Comparison of ENCODE assay signal across 24 cellular contexts in genomic region chr2:30356061-30356460, GRCh38.
DNase-seq lines count a peak whose midpoint lies in the region; ATAC-seq and TF ChIP-seq lines count a peak whose summit lies in the region.
"Had no signal": no experiment of that assay in that cellular context is flagged by ENCODE, and none has a peak within 500 bp of the region (broad histone marks: within the 10 kb centered on the region; RNA-seq: fewer than 3 reads in every experiment).

No MANE protein-coding gene starts in this region.

- H3K4ac ChIP-seq in IMR-90 (ENCODE audit: low read depth, low read length), result no peak overlapping the region

- no peak overlapping the region for H3K9ac ChIP-seq in IMR-90 (ENCODE audit: low read depth, low read length)

- no peaks in the 10 kb centered on the region for H3K9me3 ChIP-seq in IMR-90 (ENCODE audit: control insufficient read depth, insufficient read depth, low read length)
- H3K9me3 ChIP-seq: A549, HAP-1, MG63, SJSA1 had no signal

- no peak overlapping the region for H4K5ac ChIP-seq in IMR-90 (ENCODE audit: low read depth, low read length)

- H3K56ac ChIP-seq in IMR-90 (ENCODE audit: extremely low read depth, insufficient read depth, low read length), result no peak overlapping the region

- H3K18ac ChIP-seq in IMR-90 (ENCODE audit: low read depth, low read length), result no peak overlapping the region

- no peak for TF ChIP-seq RAD21 in IMR-90 (IDR thresholded peaks at IDR 0.05; ENCODE audit: low read length)

- no peak overlapping the region for H3K4me3 Mint-ChIP-seq in activated CD4-positive, alpha-beta memory T cell treated with anti-CD3 and anti-CD28 coated beads, Interleukin-2, amount 10 ng/mL, durations not matched to agents 7 days and 5 days
- H3K4me3 Mint-ChIP-seq: CD4-positive, alpha-beta memory T cell had no signal

- no peaks in the 10 kb centered on the region for H3K9me3 Mint-ChIP-seq in activated CD4-positive, alpha-beta memory T cell treated with anti-CD3 and anti-CD28 coated beads, Interleukin-2, amount 10 ng/mL, durations not matched to agents 7 days and 5 days
- H3K9me3 Mint-ChIP-seq: CD4-positive, alpha-beta memory T cell; HFFc6 had no signal

- peaks cover 6% of the 10 kb centered on the region; the same call in 1 of the 2 replicates for H3K9me1 ChIP-seq in IMR-90 (ENCODE audit: insufficient read depth, low read length)

- H3K36me3 Mint-ChIP-seq in activated CD4-positive, alpha-beta memory T cell treated with anti-CD3 and anti-CD28 coated beads, Interleukin-2, amount 10 ng/mL, durations not matched to agents 7 days and 5 days (ENCODE audit: low read depth), result no peaks in the 10 kb centered on the region
- H3K36me3 Mint-ChIP-seq: CD4-positive, alpha-beta memory T cell had no signal

- H2BK15ac ChIP-seq in IMR-90 (ENCODE audit: low read depth, low read length), result peak overlapping the region; percentile 30; the same call in 1 of the 3 replicates

- H3K4me3 ChIP-seq in AG10803 (ENCODE audit: low read length) (no peak overlapping the region), IMR-90 (ENCODE audit: insufficient read depth, low read depth, low read length) (no peak overlapping the region)
- H3K4me3 ChIP-seq: A549, HAP-1, MG63, SJSA1 had no signal

- ATAC-seq in IMR-90 (ENCODE audit: low read depth), result no peak
- ATAC-seq: A549 had no signal

- no peak overlapping the region for H2AK9ac ChIP-seq in IMR-90 (replicated peaks; ENCODE audit: low read depth, low read length, poor library complexity)

- no peaks in the 10 kb centered on the region for H3K27me3 ChIP-seq in IMR-90 (ENCODE audit: control insufficient read depth, insufficient read depth, low read length)
- H3K27me3 ChIP-seq: MG63, SJSA1 had no signal

- TF ChIP-seq CTCF in AG10803 (conservative IDR thresholded peaks at IDR 0.05; ENCODE audit: low read length) (no peak), IMR-90 (conservative IDR thresholded peaks at IDR 0.05; ENCODE audit: low read depth, low read length) (no peak)

- H3K4me2 ChIP-seq in IMR-90 (ENCODE audit: low read depth, low read length), result no peak overlapping the region
- H3K4me2 ChIP-seq: A549 had no signal

- intact Hi-C loops in IMR-90 (cut with micrococcal nuclease), result no loop called here

- DNase-seq in AG10803 (ENCODE audit: low read depth), result peak; percentile 50
- DNase-seq in IMR-90, result no peak
- peak; percentile 38 for DNase-seq in iris pigment epithelial cell (ENCODE audit: low read depth)
- peak; percentile 35 for DNase-seq in renal cortical epithelial cell (ENCODE audit: low read depth)
- no peak for DNase-seq in hippocampal formation (lab: John Stamatoyannopoulos, UW)
- DNase-seq in OCI-M2 (lab: John Stamatoyannopoulos, UW; ENCODE audit: unreplicated experiment), result no peak
- no peak for DNase-seq in activated CD4-positive, alpha-beta memory T cell treated with anti-CD3 and anti-CD28 coated beads, Interleukin-2, amount 10 ng/mL, durations not matched to agents 7 days and 5 days
- DNase-seq: C1 segment of cervical spinal cord; CD4-positive, alpha-beta memory T cell; COR-L47; DMS53; GOT3; HFFc6; KBM-7; MG63; NCI-H2029; NCI-H446; NCI-H524 treated with DMSO at 0.1 percent for 48 hours; NCI-H774; Right ventricle myocardium superior; RPMI8226 had no signal

- H3K4me1 ChIP-seq in IMR-90 (ENCODE audit: control insufficient read depth, insufficient read depth, low read length), result peaks cover 22% of the 10 kb centered on the region
- H3K4me1 ChIP-seq: A549, HAP-1 had no signal

- no peaks in the 10 kb centered on the region for H3K36me3 ChIP-seq in IMR-90 (ENCODE audit: control insufficient read depth, insufficient read depth, low read length)
- H3K36me3 ChIP-seq: HAP-1, MG63, SJSA1 had no signal

- dilution Hi-C loops in IMR-90 (cut with HindIII; ENCODE audit: low sequenced_read_pairs, unreplicated experiment), result no loop called here

- H4K8ac ChIP-seq in IMR-90 (ENCODE audit: low read depth in 2 of 2, low read length in 2 of 2), result no peak overlapping the region

- POLR2A ChIA-PET in IMR-90 (lab: Charles Lee; ENCODE audit: unreplicated experiment), result no interaction called here
- POLR2A ChIA-PET in activated CD4-positive, alpha-beta memory T cell treated with anti-CD3 and anti-CD28 coated beads, Interleukin-2, amount 10 ng/mL, durations not matched to agents 7 days and 5 days (lab: Charles Lee), result interaction anchor here (1.0 kb wide), 1 partner anchor 10 kb away, joined by 3 read pairs; no protein-coding TSS in a partner anchor

- H3K27ac Mint-ChIP-seq in activated CD4-positive, alpha-beta memory T cell treated with anti-CD3 and anti-CD28 coated beads, Interleukin-2, amount 10 ng/mL, durations not matched to agents 7 days and 5 days, result no peak overlapping the region
- H3K27ac Mint-ChIP-seq: CD4-positive, alpha-beta memory T cell had no signal

- no peak overlapping the region for H2AFZ ChIP-seq in IMR-90 (replicated peaks; ENCODE audit: low read length, poor library complexity)

- WGBS in IMR-90 (ENCODE audit: extremely low coverage in 2 of 2, insufficient read length in 1 of 2), 2 experiments, result 83% methylated on average over 1 of the region's 5 CpGs; no CpG with 5 or more reads in 1 of the 2 experiments

- H4K91ac ChIP-seq in IMR-90 (ENCODE audit: insufficient read depth, low read depth, low read length), result no peak overlapping the region

- H2BK20ac ChIP-seq in IMR-90 (ENCODE audit: low read depth, low read length), result peak overlapping the region; percentile 3; the same call in 1 of the 2 replicates

- H2BK120ac ChIP-seq in IMR-90 (ENCODE audit: low read depth, low read length), result peak overlapping the region; percentile 20; the same call in 1 of the 2 replicates

- no peak for TF ChIP-seq POLR2A in IMR-90 (IDR thresholded peaks at IDR 0.05; ENCODE audit: low read depth, low read length)

- no peak overlapping the region for H2AK5ac ChIP-seq in IMR-90 (ENCODE audit: low read depth, low read length)

- H4K20me1 ChIP-seq in IMR-90 (ENCODE audit: insufficient read depth, low read length), result no peaks in the 10 kb centered on the region

- no peaks in the 10 kb centered on the region for H3K27me3 Mint-ChIP-seq in activated CD4-positive, alpha-beta memory T cell treated with anti-CD3 and anti-CD28 coated beads, Interleukin-2, amount 10 ng/mL, durations not matched to agents 7 days and 5 days
- H3K27me3 Mint-ChIP-seq: CD4-positive, alpha-beta memory T cell had no signal

- H3K4me1 Mint-ChIP-seq in activated CD4-positive, alpha-beta memory T cell treated with anti-CD3 and anti-CD28 coated beads, Interleukin-2, amount 10 ng/mL, durations not matched to agents 7 days and 5 days, result peaks cover 1% of the 10 kb centered on the region

- H3K79me1 ChIP-seq in IMR-90 (ENCODE audit: low read depth in 1 of 2, low read length in 2 of 2), result no peaks in the 10 kb centered on the region; a peak in 1 of 4 replicates

- no peak overlapping the region for H3K23ac ChIP-seq in IMR-90 (ENCODE audit: low read depth, low read length)

- CTCF ChIA-PET in IMR-90 (lab: Yijun Ruan, JAX), result interaction anchor here (1.0 kb wide), 2 partner anchors 9 to 37 kb away, joined by 3 to 4 read pairs; no protein-coding TSS in a partner anchor
- CTCF ChIA-PET in activated CD4-positive, alpha-beta memory T cell treated with anti-CD3 and anti-CD28 coated beads, Interleukin-2, amount 10 ng/mL, durations not matched to agents 7 days and 5 days (lab: Charles Lee), result no interaction called here

- 0 out of 2 replicates have a peak overlapping the region, but pooled peaks have one; percentile 11 for H3K14ac ChIP-seq in IMR-90 (replicated peaks; ENCODE audit: low read depth, low read length)

- in situ Hi-C loops in IMR-90 (cut with MboI; ENCODE audit: low sequenced_read_pairs), result no loop called here

- no peak overlapping the region for H2BK5ac ChIP-seq in IMR-90 (ENCODE audit: low read depth, low read length, poor library complexity, severe bottlenecking)

- no TSS peak for BruUV-seq in IMR-90 (replicated peaks; lab: Mats Ljungman, UMichigan)

- no peak overlapping the region for H3K27ac ChIP-seq in IMR-90 (ENCODE audit: insufficient read depth, low read length)
- H3K27ac ChIP-seq: A549, SJSA1 had no signal

TF ChIP-seq in IMR-90, 13 proteins besides CTCF, POLR2A, EP300 and RAD21:
- TF ChIP-seq, protein P1, sequence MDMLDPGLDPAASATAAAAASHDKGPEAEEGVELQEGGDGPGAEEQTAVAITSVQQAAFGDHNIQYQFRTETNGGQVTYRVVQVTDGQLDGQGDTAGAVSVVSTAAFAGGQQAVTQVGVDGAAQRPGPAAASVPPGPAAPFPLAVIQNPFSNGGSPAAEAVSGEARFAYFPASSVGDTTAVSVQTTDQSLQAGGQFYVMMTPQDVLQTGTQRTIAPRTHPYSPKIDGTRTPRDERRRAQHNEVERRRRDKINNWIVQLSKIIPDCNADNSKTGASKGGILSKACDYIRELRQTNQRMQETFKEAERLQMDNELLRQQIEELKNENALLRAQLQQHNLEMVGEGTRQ (IDR thresholded peaks at IDR 0.05; ENCODE audit: low read depth, low read length), result no peak
- TF ChIP-seq CEBPB (IDR thresholded peaks at IDR 0.05; ENCODE audit: low read depth, low read length) (peak; percentile 68), MAFK (IDR thresholded peaks at IDR 0.05; ENCODE audit: low read depth, low read length) (no peak), BHLHE40 (IDR thresholded peaks at IDR 0.05; ENCODE audit: low read depth, low read length) (no peak)
TF ChIP-seq in IMR-90: peak in this region for 1.

Comparison
In these comparisons a context has a peak if more than half of its experiments do, and no peak if none do; other contexts are left out.
1. DNase-seq: peak in AG10803 (single experiment), iris pigment epithelial cell (single experiment) and renal cortical epithelial cell (single experiment); none in IMR-90 (single experiment), hippocampal formation (0 of 2), OCI-M2 (single experiment) and activated CD4-positive, alpha-beta memory T cell treated with anti-CD3 and anti-CD28 coated beads, Interleukin-2, amount 10 ng/mL, durations not matched to agents 7 days and 5 days (single experiment).